ENCODE assay signal across 6 cellular contexts in the genomic region with DNA sequence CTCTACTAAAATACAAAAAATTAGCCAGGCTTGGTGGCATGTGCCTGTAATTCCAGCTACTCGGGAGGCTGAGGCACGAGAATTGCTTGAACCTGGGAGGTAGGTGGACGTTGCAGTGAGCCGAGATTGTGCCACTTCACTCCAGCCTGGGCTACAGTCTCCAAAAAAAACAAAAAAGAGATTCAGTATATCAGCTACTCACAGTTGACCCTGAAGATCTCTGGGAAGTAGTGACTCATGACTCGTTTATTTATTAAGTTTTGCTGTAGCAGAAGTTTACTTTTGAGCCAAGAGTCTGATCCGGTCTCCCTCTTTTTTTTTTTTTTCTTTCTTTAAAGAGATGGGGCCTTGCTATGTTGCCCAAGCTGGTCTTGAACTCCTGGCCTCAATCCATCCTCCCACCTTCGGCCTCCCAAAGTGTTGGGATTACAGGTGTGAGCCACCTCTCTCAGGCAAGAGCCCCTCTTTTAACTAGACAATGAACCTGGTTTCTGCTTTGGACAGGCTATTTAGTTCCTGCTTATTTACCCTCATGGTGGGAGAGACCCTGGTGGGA. TPM values are rescaled to one million over a fixed set of nuclear protein-coding genes. Genes with fewer than 3 reads are reported as not detected.
DNase-seq lines count a peak whose midpoint lies in the region; ATAC-seq and TF ChIP-seq lines count a peak whose summit lies in the region.

No MANE protein-coding gene starts in this region.

- no peak for TF ChIP-seq CTCF in CD8-positive, alpha-beta T cell (IDR thresholded peaks at IDR 0.05)
- TF ChIP-seq CTCF in lung (IDR thresholded peaks at IDR 0.05; ENCODE audit: control extremely low read depth, extremely low read depth) (no peak), BE2C (IDR thresholded peaks at IDR 0.05; ENCODE audit: low read depth, low read length) (no peak)

- POLR2A ChIA-PET in CD8-positive, alpha-beta T cell (lab: Charles Lee) = interaction anchor here (0.7 to 4.3 kb wide), 5 partner anchors 9 to 310 kb away, joined by 3 to 26 read pairs (median 6); a partner anchor contains a TSS

- H3K27ac Mint-ChIP-seq in CD8-positive, alpha-beta T cell = peak overlapping the region; percentile 92
- H3K27ac Mint-ChIP-seq in activated T-helper 17 cell treated with anti-CD3 and anti-CD28 coated beads, Interleukin-2, amount 50 U/mL, for 72 hours = peak overlapping the region; percentile 84

- peaks cover 15% of the 10 kb centered on the region for H3K36me3 Mint-ChIP-seq in CD8-positive, alpha-beta T cell
- H3K36me3 Mint-ChIP-seq in activated T-helper 17 cell treated with anti-CD3 and anti-CD28 coated beads, Interleukin-2, amount 50 U/mL, for 72 hours (ENCODE audit: low read depth) = peaks cover 59% of the 10 kb centered on the region

- no peaks in the 10 kb centered on the region for H3K27me3 ChIP-seq in CD8-positive, alpha-beta T cell (ENCODE audit: insufficient read depth, low read length)
- H3K27me3 ChIP-seq in lung (ENCODE audit: control insufficient read depth, insufficient read depth) (no peaks in the 10 kb centered on the region), BE2C (no peaks in the 10 kb centered on the region)

- H3K27me3 Mint-ChIP-seq in CD8-positive, alpha-beta T cell (ENCODE audit: low read depth) = no peaks in the 10 kb centered on the region
- no peaks in the 10 kb centered on the region for H3K27me3 Mint-ChIP-seq in activated T-helper 17 cell treated with anti-CD3 and anti-CD28 coated beads, Interleukin-2, amount 50 U/mL, for 72 hours

- peaks cover under 1% of the 10 kb centered on the region for H3K36me3 ChIP-seq in CD8-positive, alpha-beta T cell (ENCODE audit: insufficient read depth, low read length)
- H3K36me3 ChIP-seq in lung (ENCODE audit: control insufficient read depth in 2 of 2, insufficient read depth in 2 of 2, low read length in 2 of 2) = peaks cover 0 to 7% of the 10 kb centered on the region in 2 donors
- H3K36me3 ChIP-seq in BE2C = peaks cover 10% of the 10 kb centered on the region

- peaks cover 88% of the 10 kb centered on the region for H3K4me1 ChIP-seq in CD8-positive, alpha-beta T cell (ENCODE audit: insufficient read depth, low read length)
- H3K4me1 ChIP-seq in lung (ENCODE audit: control insufficient read depth in 2 of 2, insufficient read depth in 2 of 2, low read length in 2 of 2) (peaks cover 5 to 34% of the 10 kb centered on the region in 2 donors), BE2C (no peaks in the 10 kb centered on the region; the same call in 1 of the 2 replicates)

- DNase-seq in CD8-positive, alpha-beta T cell = no peak
- DNase-seq in lung (ENCODE audit: low spot score) (no peak), HPDE6-E6E7 (ENCODE audit: extremely low spot score) (no peak), BE2C (no peak)

- peaks cover 75% of the 10 kb centered on the region for H3K4me1 Mint-ChIP-seq in CD8-positive, alpha-beta T cell (ENCODE audit: low read depth)
- H3K4me1 Mint-ChIP-seq in activated T-helper 17 cell treated with anti-CD3 and anti-CD28 coated beads, Interleukin-2, amount 50 U/mL, for 72 hours = peaks cover 24% of the 10 kb centered on the region

- H3K9me3 ChIP-seq in CD8-positive, alpha-beta T cell (ENCODE audit: low read length) = no peaks in the 10 kb centered on the region
- H3K9me3 ChIP-seq in lung (ENCODE audit: control insufficient read depth in 2 of 2, insufficient read depth in 1 of 2, low read length in 1 of 2) (no peaks in the 10 kb centered on the region), BE2C (no peaks in the 10 kb centered on the region)

- 37 to 60% methylated on average over 7 of the region's 7 CpGs for WGBS in lung, 2 donors

- H3K9me3 Mint-ChIP-seq in CD8-positive, alpha-beta T cell = no peaks in the 10 kb centered on the region
- H3K9me3 Mint-ChIP-seq in activated T-helper 17 cell treated with anti-CD3 and anti-CD28 coated beads, Interleukin-2, amount 50 U/mL, for 72 hours = no peaks in the 10 kb centered on the region

- CTCF ChIA-PET in CD8-positive, alpha-beta T cell (lab: Charles Lee) = interaction anchor here (1.1 to 4.2 kb wide), 7 partner anchors 8 to 125 kb away, joined by 3 to 29 read pairs (median 5); a partner anchor contains a TSS

- peak overlapping the region; percentile 72 for H3K4me3 Mint-ChIP-seq in CD8-positive, alpha-beta T cell
- H3K4me3 Mint-ChIP-seq in activated T-helper 17 cell treated with anti-CD3 and anti-CD28 coated beads, Interleukin-2, amount 50 U/mL, for 72 hours = peak overlapping the region; percentile 73

- intact Hi-C loops in CD8-positive, alpha-beta T cell (cut with DNase I, micrococcal nuclease) = loop anchor here in 1 of 2 experiments (1.0 kb wide), 1 partner anchor 8 kb away; a partner anchor contains a TSS

- H3K4me3 ChIP-seq in CD8-positive, alpha-beta T cell (ENCODE audit: low read depth, low read length) = no peak overlapping the region
- H3K4me3 ChIP-seq in lung (no peak overlapping the region), BE2C (ENCODE audit: low read depth, low read length) (no peak overlapping the region)

- H3K27ac ChIP-seq in CD8-positive, alpha-beta T cell (ENCODE audit: low read depth, low read length) = no peak overlapping the region
- peak overlapping the region; percentile 47 to 82 for H3K27ac ChIP-seq in lung (ENCODE audit: low read depth in 1 of 2, low read length in 1 of 2)

- ATAC-seq in CD8-positive, alpha-beta T cell = no peak
- peak; percentile 4 for ATAC-seq in activated T-helper 17 cell treated with anti-CD3 and anti-CD28 coated beads, Interleukin-2, amount 50 U/mL, for 72 hours (replicated peaks)
- ATAC-seq in lung (ENCODE audit: insufficient read depth, low FRiP score) (no peak), HG03175 (IDR thresholded peaks at IDR 0.05; ENCODE audit: unreplicated experiment) (no peak)

RNA-seq across cellular contexts. Expression of a gene that starts 4.4 kb away (rescaled TPM):
- total RNA-seq in CD8-positive, alpha-beta T cell = 10 to 100 TPM; 74.2 to 81.1 TPM
- total RNA-seq in activated T-helper 17 cell treated with anti-CD3 and anti-CD28 coated beads, Interleukin-2, amount 50 U/mL, for 72 hours = 100 to 1,000 TPM; 101 to 133 TPM
- total RNA-seq in lung = 100 to 1,000 TPM; 150 to 322 TPM
- 100 to 1,000 TPM; 239 to 267 TPM for polyA plus RNA-seq in lung
- polyA plus RNA-seq in BE2C (2012; ENCODE audit: insufficient read depth, insufficient read length, low read depth) = 17.2 TPM

RNA-seq across cellular contexts. Expression of a gene that starts 8.7 kb away (rescaled TPM):
- 10 to 100 TPM; 13.8 to 16.8 TPM for total RNA-seq in CD8-positive, alpha-beta T cell
- 10 to 100 TPM; 26.8 to 26.9 TPM for total RNA-seq in activated T-helper 17 cell treated with anti-CD3 and anti-CD28 coated beads, Interleukin-2, amount 50 U/mL, for 72 hours
- total RNA-seq in lung = 10 to 100 TPM; 18.4 to 23.1 TPM
- polyA plus RNA-seq in lung = 10 to 100 TPM; 29.8 to 43.2 TPM
- 153 TPM for polyA plus RNA-seq in BE2C (2012; ENCODE audit: insufficient read depth, insufficient read length, low read depth)

RNA-seq across cellular contexts. Expression of a gene that starts 12.7 kb away (rescaled TPM):
- 1 to 10 TPM; 1.6 to 1.7 TPM for total RNA-seq in CD8-positive, alpha-beta T cell
- total RNA-seq in activated T-helper 17 cell treated with anti-CD3 and anti-CD28 coated beads, Interleukin-2, amount 50 U/mL, for 72 hours = 1 to 10 TPM; 1.2 to 9.1 TPM
- total RNA-seq in lung = 1 to 10 TPM; 1.2 to 6.5 TPM
- 1 to 10 TPM in 1 of 2 donors, under 1 TPM in 1; 0.49 to 1.8 TPM for polyA plus RNA-seq in lung
- polyA plus RNA-seq in BE2C (2012; ENCODE audit: insufficient read depth, insufficient read length, low read depth) = 132 TPM

RNA-seq across cellular contexts. Expression of a gene that starts 18.3 kb away (rescaled TPM):
- 100 to 1,000 TPM; 203 to 212 TPM for total RNA-seq in CD8-positive, alpha-beta T cell
- 100 to 1,000 TPM; 239 to 288 TPM for total RNA-seq in activated T-helper 17 cell treated with anti-CD3 and anti-CD28 coated beads, Interleukin-2, amount 50 U/mL, for 72 hours
- 100 to 1,000 TPM in 1 of 2 donors, 10 to 100 TPM in 1; 94.9 to 159 TPM for total RNA-seq in lung
- polyA plus RNA-seq in lung = 100 to 1,000 TPM; 112 to 170 TPM
- polyA plus RNA-seq in BE2C (2012; ENCODE audit: insufficient read depth, insufficient read length, low read depth) = 1,186 TPM

RNA-seq across cellular contexts. Expression of a gene that starts 34.1 kb away (rescaled TPM):
- 100 to 1,000 TPM in 1 of 2 experiments, 10 to 100 TPM in 1; 93.5 to 105 TPM for total RNA-seq in CD8-positive, alpha-beta T cell
- 100 to 1,000 TPM; 122 to 139 TPM for total RNA-seq in activated T-helper 17 cell treated with anti-CD3 and anti-CD28 coated beads, Interleukin-2, amount 50 U/mL, for 72 hours
- total RNA-seq in lung = 10 to 100 TPM; 24.3 to 27.6 TPM
- 10 to 100 TPM; 22.1 to 84.9 TPM for polyA plus RNA-seq in lung
- polyA plus RNA-seq in BE2C (2012; ENCODE audit: insufficient read depth, insufficient read length, low read depth) = 143 TPM
